Comparison of ENCODE assay signal across 1 cellular context in genomic region chr6:47168176-47168575, GRCh38.
TF ChIP-seq lines count a peak whose summit lies in the region.

No MANE protein-coding gene starts in this region.

TF ChIP-seq in HEK293, 187 proteins besides CTCF, POLR2A, EP300 and RAD21 (continued from another document and continues in another):
- TF ChIP-seq, protein P1, sequence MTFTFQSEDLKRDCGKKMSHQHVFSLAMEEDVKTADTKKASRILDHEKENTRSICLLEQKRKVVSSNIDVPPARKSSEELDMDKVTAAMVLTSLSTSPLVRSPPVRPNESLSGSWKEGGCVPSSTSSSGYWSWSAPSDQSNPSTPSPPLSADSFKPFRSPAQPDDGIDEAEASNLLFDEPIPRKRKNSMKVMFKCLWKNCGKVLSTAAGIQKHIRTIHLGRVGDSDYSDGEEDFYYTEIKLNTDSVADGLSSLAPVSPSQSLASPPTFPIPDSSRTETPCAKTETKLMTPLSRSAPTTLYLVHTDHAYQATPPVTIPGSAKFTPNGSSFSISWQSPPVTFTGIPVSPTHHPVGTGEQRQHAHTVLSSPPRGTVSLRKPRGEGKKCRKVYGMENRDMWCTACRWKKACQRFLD (tag by site-specific recombination; IDR thresholded peaks at IDR 0.05), result no peak
- peak; percentile 88 for TF ChIP-seq ZEB2 (tag by site-specific recombination; IDR thresholded peaks at IDR 0.05)
- no peak; the same call in 1 of the 2 replicates for TF ChIP-seq ZNF585B (tag by site-specific recombination; IDR thresholded peaks at IDR 0.05)
- 0 out of 2 replicates have a peak, but pooled peaks have one; percentile 18 for TF ChIP-seq KLF10 (tag by site-specific recombination; IDR thresholded peaks at IDR 0.05)
- TF ChIP-seq ZNF518A (tag by site-specific recombination; conservative IDR thresholded peaks at IDR 0.05; ENCODE audit: low read depth), result peak; percentile 54
- peak; percentile 98 for TF ChIP-seq HIC1 (tag by site-specific recombination; IDR thresholded peaks at IDR 0.05)
- TF ChIP-seq ZXDB (tag by site-specific recombination; IDR thresholded peaks at IDR 0.05), result peak; percentile 80
- TF ChIP-seq, protein P2, sequence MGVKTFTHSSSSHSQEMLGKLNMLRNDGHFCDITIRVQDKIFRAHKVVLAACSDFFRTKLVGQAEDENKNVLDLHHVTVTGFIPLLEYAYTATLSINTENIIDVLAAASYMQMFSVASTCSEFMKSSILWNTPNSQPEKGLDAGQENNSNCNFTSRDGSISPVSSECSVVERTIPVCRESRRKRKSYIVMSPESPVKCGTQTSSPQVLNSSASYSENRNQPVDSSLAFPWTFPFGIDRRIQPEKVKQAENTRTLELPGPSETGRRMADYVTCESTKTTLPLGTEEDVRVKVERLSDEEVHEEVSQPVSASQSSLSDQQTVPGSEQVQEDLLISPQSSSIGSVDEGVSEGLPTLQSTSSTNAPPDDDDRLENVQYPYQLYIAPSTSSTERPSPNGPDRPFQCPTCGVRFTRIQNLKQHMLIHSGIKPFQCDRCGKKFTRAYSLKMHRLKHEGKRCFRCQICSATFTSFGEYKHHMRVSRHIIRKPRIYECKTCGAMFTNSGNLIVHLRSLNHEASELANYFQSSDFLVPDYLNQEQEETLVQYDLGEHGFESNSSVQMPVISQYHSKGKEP (tag by site-specific recombination; IDR thresholded peaks at IDR 0.05), result peak; percentile 86
- TF ChIP-seq TCF7L2 (IDR thresholded peaks at IDR 0.05; ENCODE audit: borderline replicate concordance, low read depth, low read length), result no peak
- peak; percentile 86 for TF ChIP-seq ZNF366 (tag by site-specific recombination; conservative IDR thresholded peaks at IDR 0.05)
- TF ChIP-seq PATZ1 (tag by site-specific recombination; IDR thresholded peaks at IDR 0.05), result peak; percentile 46
- TF ChIP-seq, protein P3, sequence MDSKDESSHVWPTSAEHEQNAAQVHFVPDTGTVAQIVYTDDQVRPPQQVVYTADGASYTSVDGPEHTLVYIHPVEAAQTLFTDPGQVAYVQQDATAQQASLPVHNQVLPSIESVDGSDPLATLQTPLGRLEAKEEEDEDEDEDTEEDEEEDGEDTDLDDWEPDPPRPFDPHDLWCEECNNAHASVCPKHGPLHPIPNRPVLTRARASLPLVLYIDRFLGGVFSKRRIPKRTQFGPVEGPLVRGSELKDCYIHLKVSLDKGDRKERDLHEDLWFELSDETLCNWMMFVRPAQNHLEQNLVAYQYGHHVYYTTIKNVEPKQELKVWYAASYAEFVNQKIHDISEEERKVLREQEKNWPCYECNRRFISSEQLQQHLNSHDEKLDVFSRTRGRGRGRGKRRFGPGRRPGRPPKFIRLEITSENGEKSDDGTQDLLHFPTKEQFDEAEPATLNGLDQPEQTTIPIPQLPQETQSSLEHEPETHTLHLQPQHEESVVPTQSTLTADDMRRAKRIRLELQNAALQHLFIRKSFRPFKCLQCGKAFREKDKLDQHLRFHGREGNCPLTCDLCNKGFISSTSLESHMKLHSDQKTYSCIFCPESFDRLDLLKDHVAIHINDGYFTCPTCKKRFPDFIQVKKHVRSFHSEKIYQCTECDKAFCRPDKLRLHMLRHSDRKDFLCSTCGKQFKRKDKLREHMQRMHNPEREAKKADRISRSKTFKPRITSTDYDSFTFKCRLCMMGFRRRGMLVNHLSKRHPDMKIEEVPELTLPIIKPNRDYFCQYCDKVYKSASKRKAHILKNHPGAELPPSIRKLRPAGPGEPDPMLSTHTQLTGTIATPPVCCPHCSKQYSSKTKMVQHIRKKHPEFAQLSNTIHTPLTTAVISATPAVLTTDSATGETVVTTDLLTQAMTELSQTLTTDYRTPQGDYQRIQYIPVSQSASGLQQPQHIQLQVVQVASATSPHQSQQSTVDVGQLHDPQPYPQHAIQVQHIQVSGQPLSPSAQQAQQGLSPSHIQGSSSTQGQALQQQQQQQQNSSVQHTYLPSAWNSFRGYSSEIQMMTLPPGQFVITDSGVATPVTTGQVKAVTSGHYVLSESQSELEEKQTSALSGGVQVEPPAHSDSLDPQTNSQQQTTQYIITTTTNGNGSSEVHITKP (tag by site-specific recombination; IDR thresholded peaks at IDR 0.05), result peak; percentile 80; the same call in 1 of the 2 replicates
- no peak for TF ChIP-seq MEIS1 (CRISPR knock-in tag; IDR thresholded peaks at IDR 0.05; ENCODE audit: borderline replicate concordance)
- no peak for TF ChIP-seq ZNF19 (tag by site-specific recombination; IDR thresholded peaks at IDR 0.05; ENCODE audit: low read depth)
- peak; percentile 85 for TF ChIP-seq FEZF1 (tag by site-specific recombination; IDR thresholded peaks at IDR 0.05)
- peak; percentile 61; the same call in 1 of the 2 replicates for TF ChIP-seq TSHZ1 (tag by site-specific recombination; IDR thresholded peaks at IDR 0.05; ENCODE audit: borderline replicate concordance)
- no peak for TF ChIP-seq ZNF148 (tag by site-specific recombination; IDR thresholded peaks at IDR 0.05; ENCODE audit: borderline replicate concordance)
- no peak for TF ChIP-seq ZNF529 (tag by site-specific recombination; IDR thresholded peaks at IDR 0.05; ENCODE audit: insufficient replicate concordance)
- TF ChIP-seq ZNF596 (tag by site-specific recombination; IDR thresholded peaks at IDR 0.05), result no peak
- 0 out of 2 replicates have a peak, but pooled peaks have one; percentile 12 for TF ChIP-seq KLF16 (tag by site-specific recombination; IDR thresholded peaks at IDR 0.05)
- TF ChIP-seq, protein P4, sequence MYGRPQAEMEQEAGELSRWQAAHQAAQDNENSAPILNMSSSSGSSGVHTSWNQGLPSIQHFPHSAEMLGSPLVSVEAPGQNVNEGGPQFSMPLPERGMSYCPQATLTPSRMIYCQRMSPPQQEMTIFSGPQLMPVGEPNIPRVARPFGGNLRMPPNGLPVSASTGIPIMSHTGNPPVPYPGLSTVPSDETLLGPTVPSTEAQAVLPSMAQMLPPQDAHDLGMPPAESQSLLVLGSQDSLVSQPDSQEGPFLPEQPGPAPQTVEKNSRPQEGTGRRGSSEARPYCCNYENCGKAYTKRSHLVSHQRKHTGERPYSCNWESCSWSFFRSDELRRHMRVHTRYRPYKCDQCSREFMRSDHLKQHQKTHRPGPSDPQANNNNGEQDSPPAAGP (tag by site-specific recombination; IDR thresholded peaks at IDR 0.05), result peak; percentile 58; the same call in 1 of the 2 replicates
- peak; percentile 97 for TF ChIP-seq SP7 (tag by site-specific recombination; IDR thresholded peaks at IDR 0.05)
- peak; percentile 75 for TF ChIP-seq ZNF341 (tag by site-specific recombination; IDR thresholded peaks at IDR 0.05; ENCODE audit: low read depth)
- TF ChIP-seq IKZF3 (tag by site-specific recombination; IDR thresholded peaks at IDR 0.05), result peak; percentile 76
- no peak for TF ChIP-seq ZNF48 (tag by site-specific recombination; IDR thresholded peaks at IDR 0.05)
- TF ChIP-seq GLIS2 (tag by site-specific recombination; IDR thresholded peaks at IDR 0.05), result peak; percentile 80
- no peak for TF ChIP-seq ZNF274 (IDR thresholded peaks at IDR 0.05; ENCODE audit: low read length)
- no peak for TF ChIP-seq ZNF274 (tag by site-specific recombination; IDR thresholded peaks at IDR 0.05; ENCODE audit: borderline replicate concordance)
- peak; percentile 78 for TF ChIP-seq OSR2 (tag by site-specific recombination; IDR thresholded peaks at IDR 0.05)
- no peak for TF ChIP-seq ZNF830 (tag by site-specific recombination; IDR thresholded peaks at IDR 0.05; ENCODE audit: low read depth)
- TF ChIP-seq ZNF600 (tag by site-specific recombination; IDR thresholded peaks at IDR 0.05), result peak; percentile 90
- TF ChIP-seq ZNF423 (tag by site-specific recombination; IDR thresholded peaks at IDR 0.05), result no peak
